ENCODE assay signal across 11 cellular contexts in genomic region chr14:106491851-106492250, GRCh38.
DNase-seq lines count a peak whose midpoint lies in the region; ATAC-seq and TF ChIP-seq lines count a peak whose summit lies in the region.
"Had no signal": no experiment of that assay in that cellular context is flagged by ENCODE, and none has a peak within 500 bp of the region (broad histone marks: within the 10 kb centered on the region; RNA-seq: fewer than 3 reads in every experiment).

No MANE protein-coding gene starts in this region.

- no peak overlapping the region for H3K4me3 Mint-ChIP-seq in activated T-cell treated with anti-CD3 and anti-CD28 coated beads, Interleukin-2, amount 50 U/mL, for 4 hours
- no peak overlapping the region for H3K4me3 Mint-ChIP-seq in activated T-helper 17 cell treated with anti-CD3 and anti-CD28 coated beads, Interleukin-2, amount 50 U/mL, for 72 hours
- H3K4me3 Mint-ChIP-seq: central memory CD8-positive, alpha-beta T cell had no signal

- H3K4me3 ChIP-seq in retinal pigment epithelial cell (ENCODE audit: low read length) (no peak overlapping the region), dorsolateral prefrontal cortex (no peak overlapping the region)
- H3K4me3 ChIP-seq: pancreas had no signal

- no peaks in the 10 kb centered on the region for H3K36me3 Mint-ChIP-seq in activated T-cell treated with anti-CD3 and anti-CD28 coated beads, Interleukin-2, amount 50 U/mL, for 4 hours (ENCODE audit: insufficient read depth)
- H3K36me3 Mint-ChIP-seq in activated T-helper 17 cell treated with anti-CD3 and anti-CD28 coated beads, Interleukin-2, amount 50 U/mL, for 72 hours (ENCODE audit: low read depth), result no peaks in the 10 kb centered on the region

- no peaks in the 10 kb centered on the region for H3K27me3 Mint-ChIP-seq in activated T-cell treated with anti-CD3 and anti-CD28 coated beads, Interleukin-2, amount 50 U/mL, for 4 hours (ENCODE audit: low read depth)
- no peaks in the 10 kb centered on the region for H3K27me3 Mint-ChIP-seq in activated T-helper 17 cell treated with anti-CD3 and anti-CD28 coated beads, Interleukin-2, amount 50 U/mL, for 72 hours
- H3K27me3 Mint-ChIP-seq: central memory CD8-positive, alpha-beta T cell had no signal

- no peak overlapping the region for H3K27ac Mint-ChIP-seq in activated T-helper 17 cell treated with anti-CD3 and anti-CD28 coated beads, Interleukin-2, amount 50 U/mL, for 72 hours

- H3K27ac ChIP-seq in VCaP, result no peak overlapping the region
- H3K27ac ChIP-seq in dorsolateral prefrontal cortex, result no peak overlapping the region
- H3K27ac ChIP-seq: pancreas had no signal

- H3K27me3 ChIP-seq in dorsolateral prefrontal cortex, result peaks cover 0 to 59% (median 29%) of the 10 kb centered on the region in 45 donors
- H3K27me3 ChIP-seq: pancreas had no signal

- TF ChIP-seq CTCF in VCaP (conservative IDR thresholded peaks at IDR 0.05) (0 out of 2 replicates have a peak, but pooled peaks have one; percentile 11), retinal pigment epithelial cell (conservative IDR thresholded peaks at IDR 0.05; ENCODE audit: low read depth, low read length) (peak; percentile 25), dorsolateral prefrontal cortex (IDR thresholded peaks at IDR 0.05 in 54 of 56, conservative IDR thresholded peaks at IDR 0.05 in 2 of 56; ENCODE audit: low read depth in 1 of 56, partially characterized antibody in 56 of 56) (peak in 6 of 56 donors; percentile 6 to 25 (median 14))

- intact Hi-C loops in dorsolateral prefrontal cortex (cut with DNase I), result no loop called here

- H3K9me3 Mint-ChIP-seq in activated T-cell treated with anti-CD3 and anti-CD28 coated beads, Interleukin-2, amount 50 U/mL, for 4 hours, result no peaks in the 10 kb centered on the region
- no peaks in the 10 kb centered on the region for H3K9me3 Mint-ChIP-seq in activated T-helper 17 cell treated with anti-CD3 and anti-CD28 coated beads, Interleukin-2, amount 50 U/mL, for 72 hours
- H3K9me3 Mint-ChIP-seq: central memory CD8-positive, alpha-beta T cell had no signal

- peak; percentile 28 for DNase-seq in activated T-cell treated with anti-CD3 and anti-CD28 coated beads, Interleukin-2, amount 50 U/mL, for 1 hour
- DNase-seq in activated T-cell treated with anti-CD3 and anti-CD28 coated beads, Interleukin-2, amount 50 U/mL, for 4 hours, result no peak
- peak; percentile 1 for DNase-seq in HK-2 (ENCODE audit: unreplicated experiment)
- no peak for DNase-seq in retinal pigment epithelial cell (ENCODE audit: low read depth)
- DNase-seq in dorsolateral prefrontal cortex, result no peak
- DNase-seq in pons (ENCODE audit: low spot score), result no peak
- DNase-seq: DMS79 had no signal

- no peak for ATAC-seq in activated T-cell treated with anti-CD3 and anti-CD28 coated beads, Interleukin-2, amount 50 U/mL, for 4 hours
- ATAC-seq in activated T-helper 17 cell treated with anti-CD3 and anti-CD28 coated beads, Interleukin-2, amount 50 U/mL, for 72 hours (replicated peaks), result no peak
- ATAC-seq: pancreas had no signal

- H3K4me1 Mint-ChIP-seq in activated T-cell treated with anti-CD3 and anti-CD28 coated beads, Interleukin-2, amount 50 U/mL, for 4 hours (ENCODE audit: low read depth), result peaks cover 13% of the 10 kb centered on the region
- H3K4me1 Mint-ChIP-seq in activated T-helper 17 cell treated with anti-CD3 and anti-CD28 coated beads, Interleukin-2, amount 50 U/mL, for 72 hours, result peaks cover 15% of the 10 kb centered on the region

Comparison
In these comparisons a context has a peak if more than half of its experiments do, and no peak if none do; other contexts are left out.
1. DNase-seq: peak in activated T-cell treated with anti-CD3 and anti-CD28 coated beads, Interleukin-2, amount 50 U/mL, for 1 hour (single experiment) and HK-2 (single experiment); none in activated T-cell treated with anti-CD3 and anti-CD28 coated beads, Interleukin-2, amount 50 U/mL, for 4 hours (single experiment), retinal pigment epithelial cell (single experiment), dorsolateral prefrontal cortex (0 of 10) and pons (single experiment).